In genomic region chr2:238270606-238271005, GRCh38 we compare ENCODE assay signal across 3 cellular contexts.
TF ChIP-seq lines count a peak whose summit lies in the region.

No MANE protein-coding gene starts in this region.

TF ChIP-seq in SK-N-SH, 30 proteins besides CTCF, POLR2A, EP300 and RAD21:
- TF ChIP-seq TAF1 (IDR thresholded peaks at IDR 0.05; ENCODE audit: borderline replicate concordance, low read depth, low read length) (no peak), TCF12 (IDR thresholded peaks at IDR 0.05) (no peak), MXI1 (IDR thresholded peaks at IDR 0.05; ENCODE audit: low read depth, low read length) (no peak)

TF ChIP-seq in SK-N-SH treated with all-trans-retinoic acid at 6 μM for 48 hours, 23 proteins besides CTCF, POLR2A, EP300 and RAD21:
- TF ChIP-seq CSDC2 (CRISPR knock-in tag; IDR thresholded peaks at IDR 0.05), result no peak
- TF ChIP-seq SNAI2 (CRISPR knock-in tag; IDR thresholded peaks at IDR 0.05), result no peak
- TF ChIP-seq POU6F1 (CRISPR knock-in tag; IDR thresholded peaks at IDR 0.05; ENCODE audit: borderline replicate concordance, low read depth), result no peak

TF ChIP-seq in HepG2, 621 proteins besides CTCF, POLR2A, EP300 and RAD21:
- TF ChIP-seq AGO2 (optimal IDR thresholded peaks at IDR 0.05; ENCODE audit: low read depth, low read length), result peak; percentile 40
- TF ChIP-seq ZNF484 (CRISPR knock-in tag; IDR thresholded peaks at IDR 0.05; ENCODE audit: borderline replicate concordance, low read depth), result no peak
